1 cellular context compared by ENCODE assay signal in genomic region chr6:125779924-125780539, GRCh38.
TF ChIP-seq lines count a peak whose summit lies in the region.

No MANE protein-coding gene starts in this region.

TF ChIP-seq in HepG2, 621 proteins besides CTCF, POLR2A, EP300 and RAD21 (continued from another document and continues in another):
- TF ChIP-seq, protein P1, sequence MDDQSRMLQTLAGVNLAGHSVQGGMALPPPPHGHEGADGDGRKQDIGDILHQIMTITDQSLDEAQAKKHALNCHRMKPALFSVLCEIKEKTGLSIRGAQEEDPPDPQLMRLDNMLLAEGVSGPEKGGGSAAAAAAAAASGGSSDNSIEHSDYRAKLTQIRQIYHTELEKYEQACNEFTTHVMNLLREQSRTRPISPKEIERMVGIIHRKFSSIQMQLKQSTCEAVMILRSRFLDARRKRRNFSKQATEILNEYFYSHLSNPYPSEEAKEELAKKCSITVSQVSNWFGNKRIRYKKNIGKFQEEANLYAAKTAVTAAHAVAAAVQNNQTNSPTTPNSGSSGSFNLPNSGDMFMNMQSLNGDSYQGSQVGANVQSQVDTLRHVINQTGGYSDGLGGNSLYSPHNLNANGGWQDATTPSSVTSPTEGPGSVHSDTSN (CRISPR knock-in tag; IDR thresholded peaks at IDR 0.05; ENCODE audit: borderline replicate concordance) = no peak
- peak; percentile 78 for TF ChIP-seq ZNF264 (CRISPR knock-in tag; IDR thresholded peaks at IDR 0.05)
- peak; percentile 93 for TF ChIP-seq RBM22 (optimal IDR thresholded peaks at IDR 0.05; ENCODE audit: low read length)
- peak; percentile 66; the same call in 1 of the 2 replicates for TF ChIP-seq ZNF556 (CRISPR knock-in tag; IDR thresholded peaks at IDR 0.05; ENCODE audit: borderline replicate concordance)
- 0 out of 2 replicates have a peak, but pooled peaks have one; percentile 22 for TF ChIP-seq ZNF143 (CRISPR knock-in tag; IDR thresholded peaks at IDR 0.05)
- TF ChIP-seq FOXJ3 (CRISPR knock-in tag; IDR thresholded peaks at IDR 0.05; ENCODE audit: borderline replicate concordance) = peak; percentile 53; the same call in 1 of the 2 replicates
- peak; percentile 56; the same call in 1 of the 2 replicates for TF ChIP-seq SOX13 (IDR thresholded peaks at IDR 0.05)
- peak in 1 of 2 experiments; percentile 33; a peak in 1 of 4 replicates for TF ChIP-seq SOX13 (CRISPR knock-in tag; conservative IDR thresholded peaks at IDR 0.05 in 1 of 2, IDR thresholded peaks at IDR 0.05 in 1 of 2)
- 0 out of 2 replicates have a peak, but pooled peaks have one; percentile 58 for TF ChIP-seq BRCA1 (CRISPR knock-in tag; IDR thresholded peaks at IDR 0.05)
- TF ChIP-seq TBL1XR1 (IDR thresholded peaks at IDR 0.05; ENCODE audit: borderline replicate concordance, low read length, partially characterized antibody) = peak; percentile 80
- TF ChIP-seq ZNF451 (CRISPR knock-in tag; IDR thresholded peaks at IDR 0.05) = peak; percentile 19; the same call in 1 of the 2 replicates
- TF ChIP-seq TOE1 (CRISPR knock-in tag; IDR thresholded peaks at IDR 0.05) = peak; percentile 92; the same call in 1 of the 2 replicates
- TF ChIP-seq ZNF792 (CRISPR knock-in tag; IDR thresholded peaks at IDR 0.05) = peak; percentile 54; the same call in 1 of the 2 replicates
- TF ChIP-seq ZNF354B (CRISPR knock-in tag; IDR thresholded peaks at IDR 0.05) = 0 out of 2 replicates have a peak, but pooled peaks have one; percentile 31
- 0 out of 2 replicates have a peak, but pooled peaks have one; percentile 13 for TF ChIP-seq MTF1 (CRISPR knock-in tag; IDR thresholded peaks at IDR 0.05)
- peak; percentile 70; the same call in 1 of the 2 replicates for TF ChIP-seq MED13 (CRISPR knock-in tag; IDR thresholded peaks at IDR 0.05)
- 0 out of 2 replicates have a peak, but pooled peaks have one; percentile 21 for TF ChIP-seq ISX (CRISPR knock-in tag; conservative IDR thresholded peaks at IDR 0.05)
- peak; percentile 63; the same call in 1 of the 2 replicates for TF ChIP-seq NR2F2 (IDR thresholded peaks at IDR 0.05; ENCODE audit: borderline replicate concordance, low read depth)
- no peak for TF ChIP-seq ZBTB43 (CRISPR knock-in tag; conservative IDR thresholded peaks at IDR 0.05)
- TF ChIP-seq GTF3A (CRISPR knock-in tag; conservative IDR thresholded peaks at IDR 0.05) = 0 out of 2 replicates have a peak, but pooled peaks have one; percentile 24
- no peak for TF ChIP-seq ZNF724P (CRISPR knock-in tag; IDR thresholded peaks at IDR 0.05; ENCODE audit: borderline replicate concordance)
- TF ChIP-seq, protein P2, sequence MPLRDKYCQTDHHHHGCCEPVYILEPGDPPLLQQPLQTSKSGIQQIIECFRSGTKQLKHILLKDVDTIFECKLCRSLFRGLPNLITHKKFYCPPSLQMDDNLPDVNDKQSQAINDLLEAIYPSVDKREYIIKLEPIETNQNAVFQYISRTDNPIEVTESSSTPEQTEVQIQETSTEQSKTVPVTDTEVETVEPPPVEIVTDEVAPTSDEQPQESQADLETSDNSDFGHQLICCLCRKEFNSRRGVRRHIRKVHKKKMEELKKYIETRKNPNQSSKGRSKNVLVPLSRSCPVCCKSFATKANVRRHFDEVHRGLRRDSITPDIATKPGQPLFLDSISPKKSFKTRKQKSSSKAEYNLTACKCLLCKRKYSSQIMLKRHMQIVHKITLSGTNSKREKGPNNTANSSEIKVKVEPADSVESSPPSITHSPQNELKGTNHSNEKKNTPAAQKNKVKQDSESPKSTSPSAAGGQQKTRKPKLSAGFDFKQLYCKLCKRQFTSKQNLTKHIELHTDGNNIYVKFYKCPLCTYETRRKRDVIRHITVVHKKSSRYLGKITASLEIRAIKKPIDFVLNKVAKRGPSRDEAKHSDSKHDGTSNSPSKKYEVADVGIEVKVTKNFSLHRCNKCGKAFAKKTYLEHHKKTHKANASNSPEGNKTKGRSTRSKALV (CRISPR knock-in tag; IDR thresholded peaks at IDR 0.05) = peak; percentile 30; the same call in 1 of the 2 replicates
- peak; percentile 82 for TF ChIP-seq ATF2 (CRISPR knock-in tag; IDR thresholded peaks at IDR 0.05)
- peak; percentile 54; the same call in 1 of the 2 replicates for TF ChIP-seq YEATS2 (CRISPR knock-in tag; IDR thresholded peaks at IDR 0.05; ENCODE audit: borderline replicate concordance)
- TF ChIP-seq ZNF24 (IDR thresholded peaks at IDR 0.05) = peak; percentile 100
- TF ChIP-seq ARID2 (CRISPR knock-in tag; IDR thresholded peaks at IDR 0.05; ENCODE audit: borderline replicate concordance) = 0 out of 2 replicates have a peak, but pooled peaks have one; percentile 7
- peak; percentile 60 for TF ChIP-seq HDAC2 (CRISPR knock-in tag; IDR thresholded peaks at IDR 0.05)
- TF ChIP-seq, protein P3, sequence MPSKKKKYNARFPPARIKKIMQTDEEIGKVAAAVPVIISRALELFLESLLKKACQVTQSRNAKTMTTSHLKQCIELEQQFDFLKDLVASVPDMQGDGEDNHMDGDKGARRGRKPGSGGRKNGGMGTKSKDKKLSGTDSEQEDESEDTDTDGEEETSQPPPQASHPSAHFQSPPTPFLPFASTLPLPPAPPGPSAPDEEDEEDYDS (CRISPR knock-in tag; IDR thresholded peaks at IDR 0.05) = no peak
- TF ChIP-seq FOXO1 (CRISPR knock-in tag; IDR thresholded peaks at IDR 0.05) = 0 out of 2 replicates have a peak, but pooled peaks have one; percentile 19
- 0 out of 2 replicates have a peak, but pooled peaks have one; percentile 31 for TF ChIP-seq RBFOX2 (IDR thresholded peaks at IDR 0.05; ENCODE audit: low read depth, low read length)
- TF ChIP-seq MIER3 (CRISPR knock-in tag; IDR thresholded peaks at IDR 0.05; ENCODE audit: borderline replicate concordance) = peak; percentile 84; the same call in 1 of the 2 replicates
- TF ChIP-seq ONECUT2 (CRISPR knock-in tag; IDR thresholded peaks at IDR 0.05) = no peak; the same call in 1 of the 2 replicates
- peak; percentile 4; the same call in 1 of the 2 replicates for TF ChIP-seq MEF2D (CRISPR knock-in tag; IDR thresholded peaks at IDR 0.05)
- TF ChIP-seq MEIS1 (CRISPR knock-in tag; IDR thresholded peaks at IDR 0.05; ENCODE audit: borderline replicate concordance) = no peak
- TF ChIP-seq HMGXB3 (CRISPR knock-in tag; IDR thresholded peaks at IDR 0.05; ENCODE audit: borderline replicate concordance) = peak; percentile 10; the same call in 1 of the 2 replicates
- TF ChIP-seq ZNF850 (CRISPR knock-in tag; conservative IDR thresholded peaks at IDR 0.05) = 0 out of 2 replicates have a peak, but pooled peaks have one; percentile 61
- TF ChIP-seq ETV6 (CRISPR knock-in tag; conservative IDR thresholded peaks at IDR 0.05) = 0 out of 2 replicates have a peak, but pooled peaks have one; percentile 34
- TF ChIP-seq LRRFIP1 (CRISPR knock-in tag; conservative IDR thresholded peaks at IDR 0.05) = no peak
- TF ChIP-seq SATB2 (CRISPR knock-in tag; IDR thresholded peaks at IDR 0.05) = peak; percentile 14; the same call in 1 of the 2 replicates
- peak; percentile 88; the same call in 1 of the 2 replicates for TF ChIP-seq NKX3-1 (CRISPR knock-in tag; IDR thresholded peaks at IDR 0.05)
- TF ChIP-seq ZNF709 (CRISPR knock-in tag; IDR thresholded peaks at IDR 0.05) = no peak
- no peak for TF ChIP-seq ZNF296 (CRISPR knock-in tag; conservative IDR thresholded peaks at IDR 0.05)
- TF ChIP-seq ZBTB7B (CRISPR knock-in tag; IDR thresholded peaks at IDR 0.05) = peak; percentile 83
- TF ChIP-seq, protein P4, sequence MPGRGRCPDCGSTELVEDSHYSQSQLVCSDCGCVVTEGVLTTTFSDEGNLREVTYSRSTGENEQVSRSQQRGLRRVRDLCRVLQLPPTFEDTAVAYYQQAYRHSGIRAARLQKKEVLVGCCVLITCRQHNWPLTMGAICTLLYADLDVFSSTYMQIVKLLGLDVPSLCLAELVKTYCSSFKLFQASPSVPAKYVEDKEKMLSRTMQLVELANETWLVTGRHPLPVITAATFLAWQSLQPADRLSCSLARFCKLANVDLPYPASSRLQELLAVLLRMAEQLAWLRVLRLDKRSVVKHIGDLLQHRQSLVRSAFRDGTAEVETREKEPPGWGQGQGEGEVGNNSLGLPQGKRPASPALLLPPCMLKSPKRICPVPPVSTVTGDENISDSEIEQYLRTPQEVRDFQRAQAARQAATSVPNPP (CRISPR knock-in tag; IDR thresholded peaks at IDR 0.05) = peak; percentile 75; the same call in 1 of the 2 replicates
- TF ChIP-seq ZNF263 (CRISPR knock-in tag; IDR thresholded peaks at IDR 0.05) = 0 out of 2 replicates have a peak, but pooled peaks have one; percentile 37
- TF ChIP-seq SKI (IDR thresholded peaks at IDR 0.05; ENCODE audit: partially characterized antibody) = peak; percentile 58
- TF ChIP-seq FOXA1 (IDR thresholded peaks at IDR 0.05) = no peak
- TF ChIP-seq FOXA1 (CRISPR knock-in tag; IDR thresholded peaks at IDR 0.05) = no peak
- no peak for TF ChIP-seq GLI4 (CRISPR knock-in tag; IDR thresholded peaks at IDR 0.05; ENCODE audit: borderline replicate concordance)
- TF ChIP-seq NFYC (CRISPR knock-in tag; IDR thresholded peaks at IDR 0.05) = peak; percentile 24
- TF ChIP-seq CEBPG (CRISPR knock-in tag; IDR thresholded peaks at IDR 0.05) = peak; percentile 96
- TF ChIP-seq ELF3 (CRISPR knock-in tag; IDR thresholded peaks at IDR 0.05) = peak; percentile 84
